ENCODE assay signal across 1 cellular context in genomic region chr3:50600841-50601591, GRCh38.
TF ChIP-seq lines count a peak whose summit lies in the region.

No MANE protein-coding gene starts in this region.

TF ChIP-seq in HepG2, 621 proteins besides CTCF, POLR2A, EP300 and RAD21 (continued from another document and continues in another):
- no peak for TF ChIP-seq MLXIP (CRISPR knock-in tag; IDR thresholded peaks at IDR 0.05; ENCODE audit: borderline replicate concordance)
- peak; percentile 76 for TF ChIP-seq THAP11 (CRISPR knock-in tag; IDR thresholded peaks at IDR 0.05)
- peak; percentile 93 for TF ChIP-seq SKIL (CRISPR knock-in tag; IDR thresholded peaks at IDR 0.05; ENCODE audit: borderline replicate concordance)
- peak; percentile 57; the same call in 1 of the 2 replicates for TF ChIP-seq MED13 (CRISPR knock-in tag; IDR thresholded peaks at IDR 0.05)
- TF ChIP-seq ZNF207 (IDR thresholded peaks at IDR 0.05; ENCODE audit: borderline replicate concordance) = no peak
- no peak for TF ChIP-seq NFIC (IDR thresholded peaks at IDR 0.05; ENCODE audit: low read length)
- no peak for TF ChIP-seq ZNF646 (CRISPR knock-in tag; IDR thresholded peaks at IDR 0.05)
- no peak for TF ChIP-seq ATM (IDR thresholded peaks at IDR 0.05; ENCODE audit: borderline replicate concordance)
- TF ChIP-seq ZC3H13 (CRISPR knock-in tag; IDR thresholded peaks at IDR 0.05) = no peak
- TF ChIP-seq GMEB1 (CRISPR knock-in tag; IDR thresholded peaks at IDR 0.05; ENCODE audit: borderline replicate concordance) = no peak
- no peak for TF ChIP-seq USF2 (IDR thresholded peaks at IDR 0.05; ENCODE audit: low read depth, low read length)
- TF ChIP-seq USF2 (CRISPR knock-in tag; IDR thresholded peaks at IDR 0.05; ENCODE audit: borderline replicate concordance) = 0 out of 2 replicates have a peak, but pooled peaks have one; percentile 43
- TF ChIP-seq NFE2L1 (CRISPR knock-in tag; IDR thresholded peaks at IDR 0.05; ENCODE audit: borderline replicate concordance) = no peak
- 0 out of 2 replicates have a peak, but pooled peaks have one; percentile 41 for TF ChIP-seq SNAPC4 (CRISPR knock-in tag; IDR thresholded peaks at IDR 0.05)
- TF ChIP-seq CBX1 (IDR thresholded peaks at IDR 0.05; ENCODE audit: low read depth) = peak; percentile 37
- peak; percentile 94 for TF ChIP-seq ARID5B (CRISPR knock-in tag; IDR thresholded peaks at IDR 0.05)
- no peak for TF ChIP-seq BRCA1 (CRISPR knock-in tag; IDR thresholded peaks at IDR 0.05)
- TF ChIP-seq ZNF549 (CRISPR knock-in tag; IDR thresholded peaks at IDR 0.05) = no peak
